In the genomic region with DNA sequence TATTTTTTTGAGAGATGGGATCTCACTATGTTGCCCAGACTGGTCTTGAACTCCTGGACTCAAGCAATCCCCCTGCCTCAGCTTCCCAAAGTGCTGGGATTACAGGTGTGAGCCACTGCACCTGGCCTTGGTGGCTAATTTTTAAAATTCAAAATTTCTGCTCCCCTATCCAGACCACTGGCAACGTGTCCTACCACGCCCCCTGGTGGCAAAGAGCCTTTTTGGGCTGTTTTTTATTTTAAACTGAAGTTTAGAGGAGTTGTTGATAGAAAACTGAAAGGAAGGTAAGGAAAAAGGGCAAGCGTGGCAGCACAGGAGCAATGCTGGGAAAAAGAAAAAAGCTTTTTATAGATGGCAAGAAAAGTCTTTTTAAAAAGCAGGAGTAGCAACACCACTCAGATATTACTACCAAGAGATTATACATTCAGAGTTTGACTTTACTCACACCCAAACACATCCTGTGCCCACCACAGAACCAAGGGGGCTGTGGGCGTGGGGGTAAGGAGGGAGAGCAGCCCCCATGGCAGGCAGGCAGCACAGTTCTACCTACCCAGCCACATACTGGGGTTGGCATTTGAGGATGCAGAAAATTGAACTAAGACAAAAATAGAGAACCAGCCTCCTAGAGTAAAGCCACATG, we compare ENCODE assay signal across 8 cellular contexts. TPM values are rescaled to one million over a fixed set of nuclear protein-coding genes. Genes with fewer than 3 reads are reported as not detected.
DNase-seq lines count a peak whose midpoint lies in the region; ATAC-seq, FAIRE-seq and TF ChIP-seq lines count a peak whose summit lies in the region.

No MANE protein-coding gene starts in this region.

- no peak for FAIRE-seq in frontal cortex (lab: Jason Lieb, UNC)

- H3K4me1 ChIP-seq in skeletal muscle satellite cell (ENCODE audit: control insufficient read depth, insufficient read depth, low read length) = peaks cover 39% of the 10 kb centered on the region

- H3K27me3 ChIP-seq in skeletal muscle satellite cell (ENCODE audit: control insufficient read depth, insufficient read depth, low read length) = no peaks in the 10 kb centered on the region

- H3K9ac ChIP-seq in skeletal muscle satellite cell (ENCODE audit: low read depth, low read length) = peak overlapping the region; percentile 62

- ATAC-seq in SK-N-SH treated with all-trans-retinoic acid at 6 μM for 48 hours (peak; percentile 24; the same call in 2 of the 3 replicates), left cardiac atrium (peak in 1 of 2 donors; percentile 14), HG03097 (IDR thresholded peaks at IDR 0.05; ENCODE audit: low FRiP score, unreplicated experiment) (no peak)
- ATAC-seq in activated naive CD4-positive, alpha-beta T cell treated with anti-CD3 and anti-CD28 coated beads, Interleukin-2, amount 50 U/mL, for 72 hours = no peak

- intact Hi-C loops in left cardiac atrium (cut with DNase I) = loop anchor here in 1 of 2 donors (5.0 to 10.0 kb wide), 2 partner anchors 33 to 160 kb away; no protein-coding TSS in a partner anchor

- H3K27ac ChIP-seq in 22Rv1 = no peak overlapping the region

- peak overlapping the region; percentile 11 to 86 for H3K27ac Mint-ChIP-seq in activated naive CD4-positive, alpha-beta T cell treated with anti-CD3 and anti-CD28 coated beads, Interleukin-2, amount 50 U/mL, for 72 hours

- H3K36me3 Mint-ChIP-seq in activated naive CD4-positive, alpha-beta T cell treated with anti-CD3 and anti-CD28 coated beads, Interleukin-2, amount 50 U/mL, for 72 hours = peaks cover 11 to 14% of the 10 kb centered on the region in 2 donors

- H3K36me3 ChIP-seq in skeletal muscle satellite cell (ENCODE audit: insufficient read depth, low read length) = peaks cover 54% of the 10 kb centered on the region

- in situ Hi-C loops in GM13977 (cut with MboI; ENCODE audit: low pct_unique_long_range_greater_than_20kb, low sequenced_read_pairs, unreplicated experiment) = no loop called here

- no peak overlapping the region for H3K4me3 ChIP-seq in skeletal muscle satellite cell (ENCODE audit: low read length)

- no peaks in the 10 kb centered on the region for H3K9me3 Mint-ChIP-seq in activated naive CD4-positive, alpha-beta T cell treated with anti-CD3 and anti-CD28 coated beads, Interleukin-2, amount 50 U/mL, for 72 hours

- TF ChIP-seq CTCF in 22Rv1 (IDR thresholded peaks at IDR 0.05) (peak; percentile 94), GM13977 (IDR thresholded peaks at IDR 0.05; ENCODE audit: extremely low read depth, insufficient read depth, missing control alignments) (peak; percentile 81)

- no peak overlapping the region for H3K4me2 ChIP-seq in skeletal muscle satellite cell (ENCODE audit: low read length)

- DNase-seq in GM13977 (ENCODE audit: low spot score) = peak; percentile 68
- peak in 1 of 2 donors; percentile 88 for DNase-seq in activated naive CD4-positive, alpha-beta T cell treated with anti-CD3 and anti-CD28 coated beads, Interleukin-2, amount 50 U/mL, for 72 hours (ENCODE audit: low spot score in 2 of 2)
- peak; percentile 75 for DNase-seq in left cardiac atrium
- no peak for DNase-seq in frontal cortex (ENCODE audit: low spot score in 2 of 2)

- H3K9me3 ChIP-seq in skeletal muscle satellite cell (replicated peaks; ENCODE audit: low read length) = no peaks in the 10 kb centered on the region

TF ChIP-seq in SK-N-SH treated with all-trans-retinoic acid at 6 μM for 48 hours, 23 proteins besides CTCF, POLR2A, EP300 and RAD21:
- TF ChIP-seq ZFP3 (CRISPR knock-in tag; IDR thresholded peaks at IDR 0.05) (no peak), ZFP30 (CRISPR knock-in tag; IDR thresholded peaks at IDR 0.05) (no peak), ZNF8 (CRISPR knock-in tag; IDR thresholded peaks at IDR 0.05) (no peak), GLIS3 (CRISPR knock-in tag; IDR thresholded peaks at IDR 0.05) (no peak), TCF4 (CRISPR knock-in tag; IDR thresholded peaks at IDR 0.05; ENCODE audit: borderline replicate concordance) (no peak), ZNF70 (CRISPR knock-in tag; IDR thresholded peaks at IDR 0.05) (no peak), ISL1 (CRISPR knock-in tag; IDR thresholded peaks at IDR 0.05) (no peak), ESRRG (CRISPR knock-in tag; IDR thresholded peaks at IDR 0.05) (no peak), ZC3H10 (CRISPR knock-in tag; IDR thresholded peaks at IDR 0.05) (no peak), RARB (CRISPR knock-in tag; IDR thresholded peaks at IDR 0.05) (no peak)
- TF ChIP-seq, protein P1, sequence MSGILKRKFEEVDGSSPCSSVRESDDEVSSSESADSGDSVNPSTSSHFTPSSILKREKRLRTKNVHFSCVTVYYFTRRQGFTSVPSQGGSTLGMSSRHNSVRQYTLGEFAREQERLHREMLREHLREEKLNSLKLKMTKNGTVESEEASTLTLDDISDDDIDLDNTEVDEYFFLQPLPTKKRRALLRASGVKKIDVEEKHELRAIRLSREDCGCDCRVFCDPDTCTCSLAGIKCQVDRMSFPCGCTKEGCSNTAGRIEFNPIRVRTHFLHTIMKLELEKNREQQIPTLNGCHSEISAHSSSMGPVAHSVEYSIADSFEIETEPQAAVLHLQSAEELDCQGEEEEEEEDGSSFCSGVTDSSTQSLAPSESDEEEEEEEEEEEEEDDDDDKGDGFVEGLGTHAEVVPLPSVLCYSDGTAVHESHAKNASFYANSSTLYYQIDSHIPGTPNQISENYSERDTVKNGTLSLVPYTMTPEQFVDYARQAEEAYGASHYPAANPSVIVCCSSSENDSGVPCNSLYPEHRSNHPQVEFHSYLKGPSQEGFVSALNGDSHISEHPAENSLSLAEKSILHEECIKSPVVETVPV (CRISPR knock-in tag; IDR thresholded peaks at IDR 0.05) = no peak
- TF ChIP-seq, protein P2, sequence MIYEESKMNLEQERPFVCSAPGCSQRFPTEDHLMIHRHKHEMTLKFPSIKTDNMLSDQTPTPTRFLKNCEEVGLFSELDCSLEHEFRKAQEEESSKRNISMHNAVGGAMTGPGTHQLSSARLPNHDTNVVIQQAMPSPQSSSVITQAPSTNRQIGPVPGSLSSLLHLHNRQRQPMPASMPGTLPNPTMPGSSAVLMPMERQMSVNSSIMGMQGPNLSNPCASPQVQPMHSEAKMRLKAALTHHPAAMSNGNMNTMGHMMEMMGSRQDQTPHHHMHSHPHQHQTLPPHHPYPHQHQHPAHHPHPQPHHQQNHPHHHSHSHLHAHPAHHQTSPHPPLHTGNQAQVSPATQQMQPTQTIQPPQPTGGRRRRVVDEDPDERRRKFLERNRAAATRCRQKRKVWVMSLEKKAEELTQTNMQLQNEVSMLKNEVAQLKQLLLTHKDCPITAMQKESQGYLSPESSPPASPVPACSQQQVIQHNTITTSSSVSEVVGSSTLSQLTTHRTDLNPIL (CRISPR knock-in tag; IDR thresholded peaks at IDR 0.05; ENCODE audit: low read depth) = no peak
- TF ChIP-seq, protein P3, sequence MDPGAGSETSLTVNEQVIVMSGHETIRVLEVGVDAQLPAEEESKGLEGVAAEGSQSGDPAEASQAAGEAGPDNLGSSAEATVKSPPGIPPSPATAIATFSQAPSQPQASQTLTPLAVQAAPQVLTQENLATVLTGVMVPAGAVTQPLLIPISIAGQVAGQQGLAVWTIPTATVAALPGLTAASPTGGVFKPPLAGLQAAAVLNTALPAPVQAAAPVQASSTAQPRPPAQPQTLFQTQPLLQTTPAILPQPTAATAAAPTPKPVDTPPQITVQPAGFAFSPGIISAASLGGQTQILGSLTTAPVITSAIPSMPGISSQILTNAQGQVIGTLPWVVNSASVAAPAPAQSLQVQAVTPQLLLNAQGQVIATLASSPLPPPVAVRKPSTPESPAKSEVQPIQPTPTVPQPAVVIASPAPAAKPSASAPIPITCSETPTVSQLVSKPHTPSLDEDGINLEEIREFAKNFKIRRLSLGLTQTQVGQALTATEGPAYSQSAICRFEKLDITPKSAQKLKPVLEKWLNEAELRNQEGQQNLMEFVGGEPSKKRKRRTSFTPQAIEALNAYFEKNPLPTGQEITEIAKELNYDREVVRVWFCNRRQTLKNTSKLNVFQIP (CRISPR knock-in tag; IDR thresholded peaks at IDR 0.05; ENCODE audit: borderline replicate concordance, low read depth) = no peak

RNA-seq across cellular contexts. Expression of a gene that starts 4.2 kb away (rescaled TPM):
- total RNA-seq in activated naive CD4-positive, alpha-beta T cell treated with anti-CD3 and anti-CD28 coated beads, Interleukin-2, amount 50 U/mL, for 72 hours = 1 to 10 TPM; 4.8 to 9.1 TPM
- total RNA-seq in left cardiac atrium = 100 to 1,000 TPM; 394 to 506 TPM
- 186 and 268 TPM in 2 replicates for total RNA-seq in skeletal muscle satellite cell (2012; rRNA removed)
- 45.7 TPM for total RNA-seq in frontal cortex

RNA-seq across cellular contexts. Expression of a gene that starts 11.5 kb away (rescaled TPM):
- total RNA-seq in activated naive CD4-positive, alpha-beta T cell treated with anti-CD3 and anti-CD28 coated beads, Interleukin-2, amount 50 U/mL, for 72 hours = 10 to 100 TPM; 82.3 to 91.0 TPM
- total RNA-seq in left cardiac atrium = 10 to 100 TPM; 44.9 to 55.3 TPM
- 21.0 and 22.7 TPM in 2 replicates for total RNA-seq in skeletal muscle satellite cell (2012; rRNA removed)
- total RNA-seq in frontal cortex = 17.5 TPM

RNA-seq across cellular contexts. Expression of a gene that starts 11.7 kb away (rescaled TPM):
- total RNA-seq in activated naive CD4-positive, alpha-beta T cell treated with anti-CD3 and anti-CD28 coated beads, Interleukin-2, amount 50 U/mL, for 72 hours = 10 to 100 TPM; 13.9 to 30.0 TPM
- total RNA-seq in left cardiac atrium = 10 to 100 TPM; 22.0 to 25.7 TPM
- 25.1 and 32.2 TPM in 2 replicates for total RNA-seq in skeletal muscle satellite cell (2012; rRNA removed)
- 14.7 TPM for total RNA-seq in frontal cortex

RNA-seq across cellular contexts. Expression of a gene that starts 22.2 kb away (rescaled TPM):
- 100 to 1,000 TPM; 242 to 351 TPM for total RNA-seq in activated naive CD4-positive, alpha-beta T cell treated with anti-CD3 and anti-CD28 coated beads, Interleukin-2, amount 50 U/mL, for 72 hours
- 100 to 1,000 TPM in 1 of 2 donors, 10 to 100 TPM in 1; 78.1 to 108 TPM for total RNA-seq in left cardiac atrium
- total RNA-seq in skeletal muscle satellite cell (2012; rRNA removed) = 193 and 226 TPM in 2 replicates
- total RNA-seq in frontal cortex = 86.4 TPM

RNA-seq across cellular contexts. Expression of a gene that starts 23.0 kb away (rescaled TPM):
- 10 to 100 TPM; 23.2 to 24.1 TPM for total RNA-seq in activated naive CD4-positive, alpha-beta T cell treated with anti-CD3 and anti-CD28 coated beads, Interleukin-2, amount 50 U/mL, for 72 hours
- 10 to 100 TPM; 23.0 to 28.0 TPM for total RNA-seq in left cardiac atrium
- total RNA-seq in skeletal muscle satellite cell (2012; rRNA removed) = 24.6 and 27.7 TPM in 2 replicates
- total RNA-seq in frontal cortex = 73.0 TPM

Comparison
In these comparisons a context has a peak if more than half of its experiments do, and no peak if none do; other contexts are left out.
1. DNase-seq: peak in GM13977 (single experiment) and left cardiac atrium (single experiment); none in frontal cortex (0 of 2).